ENCODE assay signal across 1 cellular context in genomic region chr19:56114051-56114694, GRCh38.
TF ChIP-seq lines count a peak whose summit lies in the region.

No MANE protein-coding gene starts in this region.

TF ChIP-seq in GM23338, 12 proteins besides CTCF, POLR2A, EP300 and RAD21 (continued from another document):
- TF ChIP-seq ZNF462 (CRISPR knock-in tag; IDR thresholded peaks at IDR 0.05) (no peak), ZNF114 (CRISPR knock-in tag; IDR thresholded peaks at IDR 0.05) (no peak), POLR2AphosphoS5 (IDR thresholded peaks at IDR 0.05; ENCODE audit: low read depth) (no peak), CREB1 (CRISPR knock-in tag; IDR thresholded peaks at IDR 0.05; ENCODE audit: low read depth) (no peak), REST (IDR thresholded peaks at IDR 0.05; ENCODE audit: unreplicated experiment) (no peak), ETS1 (IDR thresholded peaks at IDR 0.05) (no peak), NANOG (IDR thresholded peaks at IDR 0.05; ENCODE audit: borderline replicate concordance) (no peak), EZH2phosphoT487 (IDR thresholded peaks at IDR 0.05; ENCODE audit: unreplicated experiment) (no peak), STAT1 (IDR thresholded peaks at IDR 0.05; ENCODE audit: unreplicated experiment) (no peak)
